ENCODE assay signal across 9 cellular contexts in genomic region chr13:34943675-34944634, GRCh38. TPM values are rescaled to one million over a fixed set of nuclear protein-coding genes. Genes with fewer than 3 reads are reported as not detected.
DNase-seq lines count a peak whose midpoint lies in the region; ATAC-seq, FAIRE-seq and TF ChIP-seq lines count a peak whose summit lies in the region.
"Had no signal": no experiment of that assay in that cellular context is flagged by ENCODE, and none has a peak within 500 bp of the region (broad histone marks: within the 10 kb centered on the region; RNA-seq: fewer than 3 reads in every experiment).

No MANE protein-coding gene starts in this region.

- H3K9me3 ChIP-seq in iPS-15b (ENCODE audit: control insufficient read depth, insufficient read depth, low read length): no peaks in the 10 kb centered on the region
- H3K9me3 ChIP-seq: SJSA1 had no signal

- peaks cover 24% of the 10 kb centered on the region for H3K4me1 Mint-ChIP-seq in activated T-cell treated with anti-CD3 and anti-CD28 coated beads, Interleukin-2, amount 50 U/mL, for 24 hours (ENCODE audit: low read depth)

- no peak overlapping the region for H3K9ac ChIP-seq in iPS-15b (ENCODE audit: low read depth, low read length)

- no peak for ATAC-seq in HG02973 (IDR thresholded peaks at IDR 0.05; ENCODE audit: unreplicated experiment)

- H3K27ac Mint-ChIP-seq in activated T-cell treated with anti-CD3 and anti-CD28 coated beads, Interleukin-2, amount 50 U/mL, for 24 hours: no peak overlapping the region

- no peaks in the 10 kb centered on the region for H3K9me3 Mint-ChIP-seq in activated T-cell treated with anti-CD3 and anti-CD28 coated beads, Interleukin-2, amount 50 U/mL, for 24 hours

- no peak for DNase-seq in activated T-cell treated with anti-CD3 and anti-CD28 coated beads, Interleukin-2, amount 50 U/mL, for 24 hours
- DNase-seq in activated T-cell treated with anti-CD3 and anti-CD28 coated beads, Interleukin-2, amount 50 U/mL, for 48 hours: no peak
- DNase-seq in SK-N-DZ (ENCODE audit: low spot score): peak; percentile 16
- DNase-seq in GM12891 (ENCODE audit: insufficient read length, low spot score): no peak
- DNase-seq in NCI-H2171 treated with DMSO at 0.1 percent for 48 hours (lab: John Stamatoyannopoulos, UW): no peak

- peaks cover 14% of the 10 kb centered on the region for H3K4me1 ChIP-seq in iPS-15b (ENCODE audit: control insufficient read depth, insufficient read depth, low read length)
- H3K4me1 ChIP-seq: SJSA1 had no signal

- H3K36me3 ChIP-seq in iPS-15b (ENCODE audit: control insufficient read depth, insufficient read depth, low read length): no peaks in the 10 kb centered on the region

- peaks cover 2% of the 10 kb centered on the region for H3K36me3 Mint-ChIP-seq in activated T-cell treated with anti-CD3 and anti-CD28 coated beads, Interleukin-2, amount 50 U/mL, for 24 hours (ENCODE audit: low read depth)

- H3K4me3 Mint-ChIP-seq in activated T-cell treated with anti-CD3 and anti-CD28 coated beads, Interleukin-2, amount 50 U/mL, for 24 hours: peak overlapping the region; percentile 88

- no peak for FAIRE-seq in GM12891 (lab: Jason Lieb, UNC)

- peak overlapping the region; percentile 3 for H3K27ac ChIP-seq in temporal lobe (ENCODE audit: low read depth, low read length)
- H3K27ac ChIP-seq: SJSA1 had no signal

- peaks cover 46% of the 10 kb centered on the region for H3K27me3 Mint-ChIP-seq in activated T-cell treated with anti-CD3 and anti-CD28 coated beads, Interleukin-2, amount 50 U/mL, for 24 hours

- no peak for TF ChIP-seq POLR2A in GM12891 (IDR thresholded peaks at IDR 0.05; ENCODE audit: low read depth, low read length)

- H3K27me3 ChIP-seq in iPS-15b (ENCODE audit: control insufficient read depth, insufficient read depth, low read length): peaks cover 13% of the 10 kb centered on the region

- H3K4me3 ChIP-seq in iPS-15b (ENCODE audit: low read depth, low read length): peak overlapping the region; percentile 78

TF ChIP-seq in GM12891, 5 proteins besides CTCF, POLR2A, EP300 and RAD21:
- TF ChIP-seq POLR2AphosphoS5 (IDR thresholded peaks at IDR 0.05; ENCODE audit: low read depth, low read length) (no peak), SPI1 (IDR thresholded peaks at IDR 0.05; ENCODE audit: low read depth, low read length) (no peak), PAX5 (IDR thresholded peaks at IDR 0.05; ENCODE audit: insufficient read depth, low read length, severe bottlenecking) (no peak), POU2F2 (IDR thresholded peaks at IDR 0.05; ENCODE audit: low read depth, low read length) (no peak), TAF1 (IDR thresholded peaks at IDR 0.05; ENCODE audit: low read depth, low read length) (no peak)

RNA-seq across cellular contexts. Expression of gene NBEA, which starts 1.9 kb away (rescaled TPM):
- polyA plus RNA-seq in SK-N-DZ (2014; cell fraction: cytosol; rRNA removed): 43.1 and 48.9 TPM in 2 replicates
- polyA plus RNA-seq in SK-N-DZ (2014; cell fraction: nucleus; rRNA removed): 28.9 and 30.0 TPM in 2 replicates
- total RNA-seq in temporal lobe: 231 TPM
- polyA plus RNA-seq in GM12891 (2012; ENCODE audit: low read depth, missing spikeins): 0.06 TPM
